Comparison of ENCODE assay signal across 8 cellular contexts in the genomic region with DNA sequence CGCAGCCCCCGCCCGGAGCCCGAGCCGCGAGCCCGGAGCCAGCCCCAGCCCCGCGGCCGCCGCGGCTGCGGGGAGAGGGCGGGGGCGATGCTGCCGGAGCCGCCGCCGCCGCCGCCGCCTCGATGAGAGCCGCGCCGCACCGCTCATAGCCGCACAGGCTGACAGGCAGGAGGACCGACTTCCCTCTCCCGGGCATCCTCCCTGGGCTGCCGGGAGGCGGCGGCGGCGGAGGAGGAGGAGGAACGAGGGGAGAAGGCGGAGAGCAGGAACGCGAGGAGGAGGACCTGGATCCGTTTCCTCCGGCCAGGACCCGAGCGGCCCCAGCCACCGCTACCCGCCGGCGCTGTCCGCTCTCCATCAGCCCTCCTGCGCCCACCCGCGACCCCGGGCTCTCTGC. TPM values are rescaled to one million over a fixed set of nuclear protein-coding genes. Genes with fewer than 3 reads are reported as not detected.
DNase-seq lines count a peak whose midpoint lies in the region; ATAC-seq and TF ChIP-seq lines count a peak whose summit lies in the region.

No MANE protein-coding gene starts in this region.

- DNase-seq in COLO668 (lab: John Stamatoyannopoulos, UW; ENCODE audit: unreplicated experiment) (peak; percentile 67), epithelial cell of proximal tubule (ENCODE audit: low read depth) (no peak), natural killer cell (no peak), NCI-H2107 treated with DMSO at 0.1 percent for 48 hours (lab: John Stamatoyannopoulos, UW; ENCODE audit: unreplicated experiment) (no peak)
- no peak for DNase-seq in CD8-positive, alpha-beta memory T cell

- intact Hi-C loops in natural killer cell (cut with micrococcal nuclease): no loop called here

- no peaks in the 10 kb centered on the region for H3K79me2 ChIP-seq in SU-DHL-6 (ENCODE audit: insufficient read depth, low read length)

- no peaks in the 10 kb centered on the region for H3K27me3 ChIP-seq in SU-DHL-6 (ENCODE audit: low read length)
- peaks cover 6% of the 10 kb centered on the region for H3K27me3 ChIP-seq in CD8-positive, alpha-beta memory T cell (ENCODE audit: insufficient read depth, low read length, poor library complexity, severe bottlenecking)

- no peaks in the 10 kb centered on the region for H3F3A ChIP-seq in SU-DHL-6 (ENCODE audit: insufficient read depth)

- H2AFZ ChIP-seq in SU-DHL-6 (ENCODE audit: low read depth, low read length, severe bottlenecking): no peak overlapping the region

- CTCF ChIA-PET in CD8-positive, alpha-beta memory T cell (lab: Charles Lee): no interaction called here

- peak; percentile 26 for ATAC-seq in GM19324 (IDR thresholded peaks at IDR 0.05; ENCODE audit: low FRiP score, unreplicated experiment)
- ATAC-seq in HG03159 (IDR thresholded peaks at IDR 0.05; ENCODE audit: unreplicated experiment): peak; percentile 27
- ATAC-seq in natural killer cell: peak; percentile 1 to 59 (median 39)

- H3K36me3 ChIP-seq in SU-DHL-6 (ENCODE audit: low read length): no peaks in the 10 kb centered on the region
- H3K36me3 ChIP-seq in CD8-positive, alpha-beta memory T cell (ENCODE audit: insufficient read depth, low read length): no peaks in the 10 kb centered on the region

- H3K4me3 Mint-ChIP-seq in natural killer cell: peak overlapping the region; percentile 28
- no peak overlapping the region for H3K4me3 Mint-ChIP-seq in CD8-positive, alpha-beta memory T cell

- POLR2A ChIA-PET in CD8-positive, alpha-beta memory T cell (lab: Charles Lee): no interaction called here

- H3K27ac ChIP-seq in SU-DHL-6 (ENCODE audit: low read depth, low read length): no peak overlapping the region
- H3K27ac ChIP-seq in CD8-positive, alpha-beta memory T cell (ENCODE audit: low read depth, low read length): no peak overlapping the region

- no peak overlapping the region for H3K9ac ChIP-seq in SU-DHL-6 (ENCODE audit: low read length)

- H4K20me1 ChIP-seq in SU-DHL-6 (ENCODE audit: low read depth, low read length): no peaks in the 10 kb centered on the region

- H3K9me3 ChIP-seq in SU-DHL-6 (ENCODE audit: insufficient read depth, low read length): no peaks in the 10 kb centered on the region
- H3K9me3 ChIP-seq in CD8-positive, alpha-beta memory T cell (ENCODE audit: low read length): no peaks in the 10 kb centered on the region

- H3K27me3 Mint-ChIP-seq in natural killer cell (ENCODE audit: low read depth in 2 of 2): peaks cover 60 to 62% of the 10 kb centered on the region in 2 donors
- peaks cover 46 to 73% of the 10 kb centered on the region in 2 donors for H3K27me3 Mint-ChIP-seq in CD8-positive, alpha-beta memory T cell

- H3K36me3 Mint-ChIP-seq in natural killer cell: no peaks in the 10 kb centered on the region
- H3K36me3 Mint-ChIP-seq in CD8-positive, alpha-beta memory T cell: no peaks in the 10 kb centered on the region

- H3K4me2 ChIP-seq in SU-DHL-6 (ENCODE audit: low read depth, low read length, poor library complexity, severe bottlenecking): peak overlapping the region; percentile 33

- H3K4me1 Mint-ChIP-seq in natural killer cell: peaks cover 19 to 20% of the 10 kb centered on the region in 2 donors
- H3K4me1 Mint-ChIP-seq in CD8-positive, alpha-beta memory T cell: peaks cover 18 to 30% (median 20%) of the 10 kb centered on the region in 3 donors

- H3K4me1 ChIP-seq in CD8-positive, alpha-beta memory T cell (ENCODE audit: insufficient read depth, low read length): peaks cover 9% of the 10 kb centered on the region

- TF ChIP-seq CTCF in SU-DHL-6 (IDR thresholded peaks at IDR 0.05; ENCODE audit: insufficient read depth, low read length, poor library complexity, severe bottlenecking): no peak
- TF ChIP-seq CTCF in epithelial cell of proximal tubule (conservative IDR thresholded peaks at IDR 0.05; ENCODE audit: low read depth, low read length): no peak
- TF ChIP-seq CTCF in natural killer cell (IDR thresholded peaks at IDR 0.05): no peak

- H3K9me2 ChIP-seq in SU-DHL-6 (replicated peaks; ENCODE audit: insufficient read depth, low read length): no peaks in the 10 kb centered on the region

- H3K4me3 ChIP-seq in SU-DHL-6 (ENCODE audit: insufficient read depth, low read length, poor library complexity, severe bottlenecking) (peak overlapping the region; percentile 18), epithelial cell of proximal tubule (ENCODE audit: low read depth, low read length) (peak overlapping the region; percentile 83)
- no peak overlapping the region for H3K4me3 ChIP-seq in CD8-positive, alpha-beta memory T cell (ENCODE audit: low read length)

- H3K9me3 Mint-ChIP-seq in natural killer cell: no peaks in the 10 kb centered on the region
- peaks cover 0 to 1% (median 0%) of the 10 kb centered on the region in 5 donors for H3K9me3 Mint-ChIP-seq in CD8-positive, alpha-beta memory T cell

- H3K27ac Mint-ChIP-seq in natural killer cell: no peak overlapping the region
- H3K27ac Mint-ChIP-seq in CD8-positive, alpha-beta memory T cell: no peak overlapping the region

RNA-seq across cellular contexts. Expression of a gene that starts 0.4 kb away (rescaled TPM):
- total RNA-seq in epithelial cell of proximal tubule: 7.7 and 12.0 TPM in 2 replicates
- total RNA-seq in natural killer cell: under 1 TPM; 0.24 to 0.43 (median 0.33) TPM
- total RNA-seq in CD8-positive, alpha-beta memory T cell: under 1 TPM; 0.11 to 0.13 TPM
- 0.21 TPM for polyA plus RNA-seq in CD8-positive, alpha-beta memory T cell
